ENCODE assay signal across 1 cellular context in the genomic region with DNA sequence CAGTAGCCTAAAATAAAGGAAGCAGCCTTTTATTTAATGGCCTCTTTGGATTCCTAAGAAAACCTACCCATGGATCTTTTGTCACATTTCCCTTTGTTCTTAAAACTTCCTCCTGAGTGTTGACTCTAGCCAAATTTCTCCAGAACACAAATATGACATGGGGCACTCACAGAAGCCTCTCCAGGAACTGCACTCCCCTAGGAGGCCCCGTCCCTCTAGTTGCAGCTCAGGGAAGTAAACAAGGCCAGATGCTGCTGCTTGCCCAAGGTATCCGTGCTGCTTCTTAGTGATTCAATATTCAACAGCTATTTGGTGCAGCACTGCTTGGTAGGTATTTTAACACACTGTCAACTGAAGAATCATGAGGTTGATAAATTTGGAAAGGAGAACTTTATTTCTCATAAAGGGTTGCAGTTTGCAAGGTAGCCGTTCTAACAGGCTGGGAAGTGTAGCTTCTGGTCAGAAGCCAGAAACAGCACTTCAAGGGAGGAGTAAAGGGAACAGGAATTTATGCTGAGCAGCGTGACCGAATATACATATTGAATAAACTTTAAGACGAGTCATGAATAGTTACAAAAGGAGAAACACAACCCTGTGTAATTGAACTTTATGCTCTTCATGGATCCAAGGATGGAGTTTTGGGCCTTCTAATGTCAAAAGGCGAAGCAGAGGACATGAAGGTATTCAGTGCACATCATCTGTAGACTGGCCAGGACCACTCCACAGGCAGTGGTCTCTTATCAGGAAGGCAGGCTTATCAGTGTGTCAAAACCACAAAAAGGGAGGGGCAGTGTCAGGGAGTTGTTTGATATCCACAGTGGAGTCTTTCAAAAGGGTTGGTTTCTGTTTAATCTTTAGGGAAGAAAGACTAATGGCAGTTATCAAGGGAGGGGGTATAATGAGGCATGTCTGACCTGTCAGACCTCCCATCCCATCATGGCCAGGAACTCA.
TF ChIP-seq lines count a peak whose summit lies in the region.

No MANE protein-coding gene starts in this region.

TF ChIP-seq in K562, 482 proteins besides CTCF, POLR2A, EP300 and RAD21 (continued from another document and continues in another):
- TF ChIP-seq, protein P1, sequence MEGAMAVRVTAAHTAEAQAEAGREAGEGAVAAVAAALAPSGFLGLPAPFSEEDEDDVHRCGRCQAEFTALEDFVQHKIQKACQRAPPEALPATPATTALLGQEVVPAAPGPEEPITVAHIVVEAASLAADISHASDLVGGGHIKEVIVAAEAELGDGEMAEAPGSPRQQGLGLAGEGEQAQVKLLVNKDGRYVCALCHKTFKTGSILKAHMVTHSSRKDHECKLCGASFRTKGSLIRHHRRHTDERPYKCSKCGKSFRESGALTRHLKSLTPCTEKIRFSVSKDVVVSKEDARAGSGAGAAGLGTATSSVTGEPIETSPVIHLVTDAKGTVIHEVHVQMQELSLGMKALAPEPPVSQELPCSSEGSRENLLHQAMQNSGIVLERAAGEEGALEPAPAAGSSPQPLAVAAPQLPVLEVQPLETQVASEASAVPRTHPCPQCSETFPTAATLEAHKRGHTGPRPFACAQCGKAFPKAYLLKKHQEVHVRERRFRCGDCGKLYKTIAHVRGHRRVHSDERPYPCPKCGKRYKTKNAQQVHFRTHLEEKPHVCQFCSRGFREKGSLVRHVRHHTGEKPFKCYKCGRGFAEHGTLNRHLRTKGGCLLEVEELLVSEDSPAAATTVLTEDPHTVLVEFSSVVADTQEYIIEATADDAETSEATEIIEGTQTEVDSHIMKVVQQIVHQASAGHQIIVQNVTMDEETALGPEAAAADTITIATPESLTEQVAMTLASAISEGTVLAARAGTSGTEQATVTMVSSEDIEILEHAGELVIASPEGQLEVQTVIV (CRISPR knock-in tag; IDR thresholded peaks at IDR 0.05; ENCODE audit: borderline replicate concordance), result no peak
- TF ChIP-seq ZC3H11A (IDR thresholded peaks at IDR 0.05; ENCODE audit: low read depth, low read length), result no peak
- TF ChIP-seq TARDBP (IDR thresholded peaks at IDR 0.05), result no peak
- TF ChIP-seq POLR2AphosphoS2 (IDR thresholded peaks at IDR 0.05; ENCODE audit: low read length), result no peak
- TF ChIP-seq SMARCA5 (IDR thresholded peaks at IDR 0.05), result no peak
- TF ChIP-seq NCOR1 (IDR thresholded peaks at IDR 0.05), result 0 out of 2 replicates have a peak, but pooled peaks have one; percentile 43
- TF ChIP-seq HDAC1 (IDR thresholded peaks at IDR 0.05), result no peak
- no peak for TF ChIP-seq GABPA (tag; conservative IDR thresholded peaks at IDR 0.05; ENCODE audit: low read depth)
- TF ChIP-seq HNRNPH1 (optimal IDR thresholded peaks at IDR 0.05; ENCODE audit: low read depth, low read length), result no peak
- no peak for TF ChIP-seq ZNF24 (IDR thresholded peaks at IDR 0.05)
- peak in 1 of 2 experiments; percentile 37; a peak in 2 of 4 replicates for TF ChIP-seq FOXA3 (CRISPR knock-in tag; conservative IDR thresholded peaks at IDR 0.05 in 1 of 2, IDR thresholded peaks at IDR 0.05 in 1 of 2)
- TF ChIP-seq CEBPG (CRISPR knock-in tag; IDR thresholded peaks at IDR 0.05), result no peak
- no peak for TF ChIP-seq CEBPG (tag; conservative IDR thresholded peaks at IDR 0.05 in 1 of 2, IDR thresholded peaks at IDR 0.05 in 1 of 2)
- TF ChIP-seq, protein P2, sequence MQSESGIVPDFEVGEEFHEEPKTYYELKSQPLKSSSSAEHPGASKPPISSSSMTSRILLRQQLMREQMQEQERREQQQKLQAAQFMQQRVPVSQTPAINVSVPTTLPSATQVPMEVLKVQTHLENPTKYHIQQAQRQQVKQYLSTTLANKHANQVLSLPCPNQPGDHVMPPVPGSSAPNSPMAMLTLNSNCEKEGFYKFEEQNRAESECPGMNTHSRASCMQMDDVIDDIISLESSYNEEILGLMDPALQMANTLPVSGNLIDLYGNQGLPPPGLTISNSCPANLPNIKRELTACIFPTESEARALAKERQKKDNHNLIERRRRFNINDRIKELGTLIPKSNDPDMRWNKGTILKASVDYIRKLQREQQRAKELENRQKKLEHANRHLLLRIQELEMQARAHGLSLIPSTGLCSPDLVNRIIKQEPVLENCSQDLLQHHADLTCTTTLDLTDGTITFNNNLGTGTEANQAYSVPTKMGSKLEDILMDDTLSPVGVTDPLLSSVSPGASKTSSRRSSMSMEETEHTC (IDR thresholded peaks at IDR 0.05), result 0 out of 2 replicates have a peak, but pooled peaks have one; percentile 20
- TF ChIP-seq, protein P3, sequence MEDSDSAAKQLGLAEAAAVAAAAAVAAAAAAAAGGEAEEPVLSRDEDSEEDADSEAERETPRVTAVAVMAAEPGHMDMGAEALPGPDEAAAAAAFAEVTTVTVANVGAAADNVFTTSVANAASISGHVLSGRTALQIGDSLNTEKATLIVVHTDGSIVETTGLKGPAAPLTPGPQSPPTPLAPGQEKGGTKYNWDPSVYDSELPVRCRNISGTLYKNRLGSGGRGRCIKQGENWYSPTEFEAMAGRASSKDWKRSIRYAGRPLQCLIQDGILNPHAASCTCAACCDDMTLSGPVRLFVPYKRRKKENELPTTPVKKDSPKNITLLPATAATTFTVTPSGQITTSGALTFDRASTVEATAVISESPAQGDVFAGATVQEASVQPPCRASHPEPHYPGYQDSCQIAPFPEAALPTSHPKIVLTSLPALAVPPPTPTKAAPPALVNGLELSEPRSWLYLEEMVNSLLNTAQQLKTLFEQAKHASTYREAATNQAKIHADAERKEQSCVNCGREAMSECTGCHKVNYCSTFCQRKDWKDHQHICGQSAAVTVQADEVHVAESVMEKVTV (CRISPR knock-in tag; IDR thresholded peaks at IDR 0.05), result no peak
- TF ChIP-seq DNMT1 (IDR thresholded peaks at IDR 0.05), result no peak
- TF ChIP-seq NCOA4 (IDR thresholded peaks at IDR 0.05; ENCODE audit: partially characterized antibody), result no peak
- TF ChIP-seq, protein P4, sequence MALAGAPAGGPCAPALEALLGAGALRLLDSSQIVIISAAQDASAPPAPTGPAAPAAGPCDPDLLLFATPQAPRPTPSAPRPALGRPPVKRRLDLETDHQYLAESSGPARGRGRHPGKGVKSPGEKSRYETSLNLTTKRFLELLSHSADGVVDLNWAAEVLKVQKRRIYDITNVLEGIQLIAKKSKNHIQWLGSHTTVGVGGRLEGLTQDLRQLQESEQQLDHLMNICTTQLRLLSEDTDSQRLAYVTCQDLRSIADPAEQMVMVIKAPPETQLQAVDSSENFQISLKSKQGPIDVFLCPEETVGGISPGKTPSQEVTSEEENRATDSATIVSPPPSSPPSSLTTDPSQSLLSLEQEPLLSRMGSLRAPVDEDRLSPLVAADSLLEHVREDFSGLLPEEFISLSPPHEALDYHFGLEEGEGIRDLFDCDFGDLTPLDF (CRISPR knock-in tag; IDR thresholded peaks at IDR 0.05), result no peak
- TF ChIP-seq ZNF75A (CRISPR knock-in tag; IDR thresholded peaks at IDR 0.05), result no peak
- TF ChIP-seq EHMT2 (IDR thresholded peaks at IDR 0.05), result no peak
- TF ChIP-seq, protein P5, sequence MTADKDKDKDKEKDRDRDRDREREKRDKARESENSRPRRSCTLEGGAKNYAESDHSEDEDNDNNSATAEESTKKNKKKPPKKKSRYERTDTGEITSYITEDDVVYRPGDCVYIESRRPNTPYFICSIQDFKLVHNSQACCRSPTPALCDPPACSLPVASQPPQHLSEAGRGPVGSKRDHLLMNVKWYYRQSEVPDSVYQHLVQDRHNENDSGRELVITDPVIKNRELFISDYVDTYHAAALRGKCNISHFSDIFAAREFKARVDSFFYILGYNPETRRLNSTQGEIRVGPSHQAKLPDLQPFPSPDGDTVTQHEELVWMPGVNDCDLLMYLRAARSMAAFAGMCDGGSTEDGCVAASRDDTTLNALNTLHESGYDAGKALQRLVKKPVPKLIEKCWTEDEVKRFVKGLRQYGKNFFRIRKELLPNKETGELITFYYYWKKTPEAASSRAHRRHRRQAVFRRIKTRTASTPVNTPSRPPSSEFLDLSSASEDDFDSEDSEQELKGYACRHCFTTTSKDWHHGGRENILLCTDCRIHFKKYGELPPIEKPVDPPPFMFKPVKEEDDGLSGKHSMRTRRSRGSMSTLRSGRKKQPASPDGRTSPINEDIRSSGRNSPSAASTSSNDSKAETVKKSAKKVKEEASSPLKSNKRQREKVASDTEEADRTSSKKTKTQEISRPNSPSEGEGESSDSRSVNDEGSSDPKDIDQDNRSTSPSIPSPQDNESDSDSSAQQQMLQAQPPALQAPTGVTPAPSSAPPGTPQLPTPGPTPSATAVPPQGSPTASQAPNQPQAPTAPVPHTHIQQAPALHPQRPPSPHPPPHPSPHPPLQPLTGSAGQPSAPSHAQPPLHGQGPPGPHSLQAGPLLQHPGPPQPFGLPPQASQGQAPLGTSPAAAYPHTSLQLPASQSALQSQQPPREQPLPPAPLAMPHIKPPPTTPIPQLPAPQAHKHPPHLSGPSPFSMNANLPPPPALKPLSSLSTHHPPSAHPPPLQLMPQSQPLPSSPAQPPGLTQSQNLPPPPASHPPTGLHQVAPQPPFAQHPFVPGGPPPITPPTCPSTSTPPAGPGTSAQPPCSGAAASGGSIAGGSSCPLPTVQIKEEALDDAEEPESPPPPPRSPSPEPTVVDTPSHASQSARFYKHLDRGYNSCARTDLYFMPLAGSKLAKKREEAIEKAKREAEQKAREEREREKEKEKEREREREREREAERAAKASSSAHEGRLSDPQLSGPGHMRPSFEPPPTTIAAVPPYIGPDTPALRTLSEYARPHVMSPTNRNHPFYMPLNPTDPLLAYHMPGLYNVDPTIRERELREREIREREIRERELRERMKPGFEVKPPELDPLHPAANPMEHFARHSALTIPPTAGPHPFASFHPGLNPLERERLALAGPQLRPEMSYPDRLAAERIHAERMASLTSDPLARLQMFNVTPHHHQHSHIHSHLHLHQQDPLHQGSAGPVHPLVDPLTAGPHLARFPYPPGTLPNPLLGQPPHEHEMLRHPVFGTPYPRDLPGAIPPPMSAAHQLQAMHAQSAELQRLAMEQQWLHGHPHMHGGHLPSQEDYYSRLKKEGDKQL (CRISPR knock-in tag; IDR thresholded peaks at IDR 0.05; ENCODE audit: borderline replicate concordance), result no peak
- TF ChIP-seq POLR3G (IDR thresholded peaks at IDR 0.05; ENCODE audit: extremely low read depth, insufficient read length, insufficient replicate concordance), result no peak
- TF ChIP-seq, protein P6, sequence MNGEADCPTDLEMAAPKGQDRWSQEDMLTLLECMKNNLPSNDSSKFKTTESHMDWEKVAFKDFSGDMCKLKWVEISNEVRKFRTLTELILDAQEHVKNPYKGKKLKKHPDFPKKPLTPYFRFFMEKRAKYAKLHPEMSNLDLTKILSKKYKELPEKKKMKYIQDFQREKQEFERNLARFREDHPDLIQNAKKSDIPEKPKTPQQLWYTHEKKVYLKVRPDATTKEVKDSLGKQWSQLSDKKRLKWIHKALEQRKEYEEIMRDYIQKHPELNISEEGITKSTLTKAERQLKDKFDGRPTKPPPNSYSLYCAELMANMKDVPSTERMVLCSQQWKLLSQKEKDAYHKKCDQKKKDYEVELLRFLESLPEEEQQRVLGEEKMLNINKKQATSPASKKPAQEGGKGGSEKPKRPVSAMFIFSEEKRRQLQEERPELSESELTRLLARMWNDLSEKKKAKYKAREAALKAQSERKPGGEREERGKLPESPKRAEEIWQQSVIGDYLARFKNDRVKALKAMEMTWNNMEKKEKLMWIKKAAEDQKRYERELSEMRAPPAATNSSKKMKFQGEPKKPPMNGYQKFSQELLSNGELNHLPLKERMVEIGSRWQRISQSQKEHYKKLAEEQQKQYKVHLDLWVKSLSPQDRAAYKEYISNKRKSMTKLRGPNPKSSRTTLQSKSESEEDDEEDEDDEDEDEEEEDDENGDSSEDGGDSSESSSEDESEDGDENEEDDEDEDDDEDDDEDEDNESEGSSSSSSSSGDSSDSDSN (IDR thresholded peaks at IDR 0.05; ENCODE audit: borderline replicate concordance in 1 of 2, low read depth in 2 of 2, low read length in 2 of 2), result no peak
- TF ChIP-seq RBM39 (optimal IDR thresholded peaks at IDR 0.05; ENCODE audit: low read depth, low read length), result no peak
- TF ChIP-seq MCM3 (IDR thresholded peaks at IDR 0.05), result no peak
- TF ChIP-seq, protein P7, sequence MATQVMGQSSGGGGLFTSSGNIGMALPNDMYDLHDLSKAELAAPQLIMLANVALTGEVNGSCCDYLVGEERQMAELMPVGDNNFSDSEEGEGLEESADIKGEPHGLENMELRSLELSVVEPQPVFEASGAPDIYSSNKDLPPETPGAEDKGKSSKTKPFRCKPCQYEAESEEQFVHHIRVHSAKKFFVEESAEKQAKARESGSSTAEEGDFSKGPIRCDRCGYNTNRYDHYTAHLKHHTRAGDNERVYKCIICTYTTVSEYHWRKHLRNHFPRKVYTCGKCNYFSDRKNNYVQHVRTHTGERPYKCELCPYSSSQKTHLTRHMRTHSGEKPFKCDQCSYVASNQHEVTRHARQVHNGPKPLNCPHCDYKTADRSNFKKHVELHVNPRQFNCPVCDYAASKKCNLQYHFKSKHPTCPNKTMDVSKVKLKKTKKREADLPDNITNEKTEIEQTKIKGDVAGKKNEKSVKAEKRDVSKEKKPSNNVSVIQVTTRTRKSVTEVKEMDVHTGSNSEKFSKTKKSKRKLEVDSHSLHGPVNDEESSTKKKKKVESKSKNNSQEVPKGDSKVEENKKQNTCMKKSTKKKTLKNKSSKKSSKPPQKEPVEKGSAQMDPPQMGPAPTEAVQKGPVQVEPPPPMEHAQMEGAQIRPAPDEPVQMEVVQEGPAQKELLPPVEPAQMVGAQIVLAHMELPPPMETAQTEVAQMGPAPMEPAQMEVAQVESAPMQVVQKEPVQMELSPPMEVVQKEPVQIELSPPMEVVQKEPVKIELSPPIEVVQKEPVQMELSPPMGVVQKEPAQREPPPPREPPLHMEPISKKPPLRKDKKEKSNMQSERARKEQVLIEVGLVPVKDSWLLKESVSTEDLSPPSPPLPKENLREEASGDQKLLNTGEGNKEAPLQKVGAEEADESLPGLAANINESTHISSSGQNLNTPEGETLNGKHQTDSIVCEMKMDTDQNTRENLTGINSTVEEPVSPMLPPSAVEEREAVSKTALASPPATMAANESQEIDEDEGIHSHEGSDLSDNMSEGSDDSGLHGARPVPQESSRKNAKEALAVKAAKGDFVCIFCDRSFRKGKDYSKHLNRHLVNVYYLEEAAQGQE (CRISPR knock-in tag; IDR thresholded peaks at IDR 0.05; ENCODE audit: low read depth), result no peak
- TF ChIP-seq, protein P8, sequence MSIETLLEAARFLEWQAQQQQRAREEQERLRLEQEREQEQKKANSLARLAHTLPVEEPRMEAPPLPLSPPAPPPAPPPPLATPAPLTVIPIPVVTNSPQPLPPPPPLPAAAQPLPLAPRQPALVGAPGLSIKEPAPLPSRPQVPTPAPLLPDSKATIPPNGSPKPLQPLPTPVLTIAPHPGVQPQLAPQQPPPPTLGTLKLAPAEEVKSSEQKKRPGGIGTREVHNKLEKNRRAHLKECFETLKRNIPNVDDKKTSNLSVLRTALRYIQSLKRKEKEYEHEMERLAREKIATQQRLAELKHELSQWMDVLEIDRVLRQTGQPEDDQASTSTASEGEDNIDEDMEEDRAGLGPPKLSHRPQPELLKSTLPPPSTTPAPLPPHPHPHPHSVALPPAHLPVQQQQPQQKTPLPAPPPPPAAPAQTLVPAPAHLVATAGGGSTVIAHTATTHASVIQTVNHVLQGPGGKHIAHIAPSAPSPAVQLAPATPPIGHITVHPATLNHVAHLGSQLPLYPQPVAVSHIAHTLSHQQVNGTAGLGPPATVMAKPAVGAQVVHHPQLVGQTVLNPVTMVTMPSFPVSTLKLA (conservative IDR thresholded peaks at IDR 0.05), result no peak; a peak in 1 of 4 replicates
- TF ChIP-seq RBM14 (IDR thresholded peaks at IDR 0.05; ENCODE audit: borderline replicate concordance, insufficient read depth, low read depth, low read length), result no peak
- TF ChIP-seq HMG20B (CRISPR knock-in tag; IDR thresholded peaks at IDR 0.05), result no peak
- 0 out of 2 replicates have a peak, but pooled peaks have one; percentile 80 for TF ChIP-seq RUNX1 (IDR thresholded peaks at IDR 0.05; ENCODE audit: low read depth)
- no peak for TF ChIP-seq ZNF431 (CRISPR knock-in tag; IDR thresholded peaks at IDR 0.05)
- TF ChIP-seq COPS2 (conservative IDR thresholded peaks at IDR 0.05), result no peak
- TF ChIP-seq ESRRB (CRISPR knock-in tag; IDR thresholded peaks at IDR 0.05; ENCODE audit: borderline replicate concordance), result no peak
- no peak for TF ChIP-seq CSDE1 (IDR thresholded peaks at IDR 0.05)
- TF ChIP-seq KDM5B (IDR thresholded peaks at IDR 0.05; ENCODE audit: insufficient replicate concordance, low read depth, low read length), result no peak
- no peak for TF ChIP-seq SMARCB1 (IDR thresholded peaks at IDR 0.05; ENCODE audit: insufficient read length, low read depth)
